In the genomic region with DNA sequence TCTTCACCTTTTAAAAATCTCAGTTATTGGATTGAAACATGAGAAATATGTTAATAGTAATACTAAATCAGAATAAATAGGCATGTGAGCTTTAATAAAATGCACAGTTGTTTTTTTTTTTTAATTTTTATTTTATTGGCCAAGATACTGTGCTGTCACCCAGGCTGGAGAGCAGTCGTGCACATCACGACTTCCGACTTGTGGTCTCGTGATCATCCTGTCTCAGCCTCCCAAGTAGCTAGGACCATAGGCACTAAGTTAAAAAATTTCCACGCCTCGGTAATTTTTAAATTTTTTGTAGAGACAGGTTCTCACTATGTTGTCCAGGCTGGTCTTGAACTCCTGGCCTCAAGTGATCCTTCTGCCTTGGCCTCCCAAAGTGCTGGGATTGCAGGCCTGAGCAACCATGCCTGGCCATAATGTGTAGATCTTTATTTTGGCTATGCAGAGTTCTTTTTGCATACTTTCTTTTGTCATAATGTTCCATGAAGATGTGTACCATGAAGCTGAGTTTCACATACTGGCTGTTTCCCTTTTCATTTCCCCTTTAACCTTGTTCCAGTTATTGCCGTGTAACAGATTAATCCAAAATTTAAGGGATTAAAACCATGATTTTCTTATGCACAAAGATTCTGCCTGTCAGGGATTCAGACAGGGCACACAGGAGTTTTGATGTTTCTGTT, we compare ENCODE assay signal across 13 cellular contexts. TPM values are rescaled to one million over a fixed set of nuclear protein-coding genes. Genes with fewer than 3 reads are reported as not detected.
A peak's percentile ranks its signal among the peaks of the same experiment; 100 is the strongest.
DNase-seq lines count a peak whose midpoint lies in the region; ATAC-seq and TF ChIP-seq lines count a peak whose summit lies in the region.
"Had no signal": no experiment of that assay in that cellular context is flagged by ENCODE, and none has a peak within 500 bp of the region (broad histone marks: within the 10 kb centered on the region; RNA-seq: fewer than 3 reads in every experiment).

No MANE protein-coding gene starts in this region.

- H3K4me1 Mint-ChIP-seq in MCF 10A (ENCODE audit: insufficient read depth, unreplicated experiment), result peaks cover 22% of the 10 kb centered on the region
- peaks cover 36% of the 10 kb centered on the region for H3K4me1 Mint-ChIP-seq in activated naive CD8-positive, alpha-beta T cell treated with anti-CD3 and anti-CD28 coated beads, Interleukin-2, amount 10 ng/mL, durations not matched to agents 7 days and 5 days

- no peak overlapping the region for H2AFZ ChIP-seq in mammary epithelial cell (ENCODE audit: low read depth, low read length)
- H2AFZ ChIP-seq: neural progenitor cell had no signal

- BruUV-seq in MCF 10A (replicated peaks; lab: Mats Ljungman, UMichigan) (no TSS peak), mammary epithelial cell (replicated peaks; lab: Mats Ljungman, UMichigan) (no TSS peak)

- dilution Hi-C loops in mammary epithelial cell (cut with HindIII; ENCODE audit: low sequenced_read_pairs), result no loop called here

- TF ChIP-seq CTCF in MCF 10A (IDR thresholded peaks at IDR 0.05; ENCODE audit: unreplicated experiment) (no peak), mammary epithelial cell (conservative IDR thresholded peaks at IDR 0.05 in 1 of 2, IDR thresholded peaks at IDR 0.05 in 1 of 2; ENCODE audit: extremely low read depth in 1 of 2, insufficient read depth in 1 of 2, low read depth in 1 of 2, low read length in 2 of 2) (no peak), spleen (IDR thresholded peaks at IDR 0.05 in 8 of 11, conservative IDR thresholded peaks at IDR 0.05 in 3 of 11) (no peak), body of pancreas (IDR thresholded peaks at IDR 0.05) (no peak)

- DNase-seq in MCF 10A (ENCODE audit: unreplicated experiment) (no peak), mammary epithelial cell (no peak), spleen (no peak), body of pancreas (no peak), NCI-H1105 (lab: John Stamatoyannopoulos, UW) (no peak)
- DNase-seq in activated naive CD8-positive, alpha-beta T cell treated with anti-CD3 and anti-CD28 coated beads, Interleukin-2, amount 10 ng/mL, durations not matched to agents 7 days and 5 days, result no peak
- DNase-seq: activated effector memory CD4-positive, alpha-beta T cell treated with Interleukin-2 at 50 U/mL for 16 hours; C1 segment of cervical spinal cord; NCI-H2171 treated with DMSO at 0.1 percent for 48 hours had no signal

- intact Hi-C loops in MCF 10A (cut with micrococcal nuclease) (no loop called here), mammary epithelial cell (cut with micrococcal nuclease) (no loop called here), spleen (cut with DNase I; ENCODE audit: low total_unique reads) (no loop called here), body of pancreas (cut with DNase I) (no loop called here)

- H3K4me3 Mint-ChIP-seq in MCF 10A (ENCODE audit: unreplicated experiment), result no peak overlapping the region
- H3K4me3 Mint-ChIP-seq in activated naive CD8-positive, alpha-beta T cell treated with anti-CD3 and anti-CD28 coated beads, Interleukin-2, amount 10 ng/mL, durations not matched to agents 7 days and 5 days, result no peak overlapping the region
- H3K4me3 Mint-ChIP-seq: neural progenitor cell had no signal

- H3K27me3 Mint-ChIP-seq in MCF 10A (ENCODE audit: insufficient read depth, unreplicated experiment), result no peaks in the 10 kb centered on the region
- H3K27me3 Mint-ChIP-seq in activated naive CD8-positive, alpha-beta T cell treated with anti-CD3 and anti-CD28 coated beads, Interleukin-2, amount 10 ng/mL, durations not matched to agents 7 days and 5 days, result no peaks in the 10 kb centered on the region

- peak; percentile 60 for ATAC-seq in HG02885 (IDR thresholded peaks at IDR 0.05; ENCODE audit: poor library complexity, unreplicated experiment)
- no peak for ATAC-seq in activated naive CD8-positive, alpha-beta T cell treated with anti-CD3 and anti-CD28 coated beads, Interleukin-2, amount 10 ng/mL, durations not matched to agents 7 days and 5 days (ENCODE audit: low read depth)
- ATAC-seq in body of pancreas, result no peak
- ATAC-seq in HG02763 (IDR thresholded peaks at IDR 0.05; ENCODE audit: unreplicated experiment), result no peak

- H3K9ac ChIP-seq in mammary epithelial cell (ENCODE audit: insufficient read depth, low read length), result no peak overlapping the region
- H3K9ac ChIP-seq: neural progenitor cell had no signal

- CTCF ChIA-PET in MCF 10A (lab: Yijun Ruan, JAX) (interaction anchor here (0.7 to 2.7 kb wide), 4 partner anchors 43 to 70 kb away, joined by 3 to 10 read pairs (median 5); no protein-coding TSS in a partner anchor), mammary epithelial cell (lab: Charles Lee; ENCODE audit: low non-redundant PET) (no interaction called here)

- no peak for TF ChIP-seq POLR2A in spleen (IDR thresholded peaks at IDR 0.05)
- TF ChIP-seq POLR2A in body of pancreas (IDR thresholded peaks at IDR 0.05), result no peak

- peaks cover 66% of the 10 kb centered on the region for H3K36me3 Mint-ChIP-seq in MCF 10A (ENCODE audit: insufficient read depth, unreplicated experiment)
- H3K36me3 Mint-ChIP-seq in activated naive CD8-positive, alpha-beta T cell treated with anti-CD3 and anti-CD28 coated beads, Interleukin-2, amount 10 ng/mL, durations not matched to agents 7 days and 5 days, result peaks cover 16% of the 10 kb centered on the region

- no peak overlapping the region for H3K4me2 ChIP-seq in mammary epithelial cell (ENCODE audit: insufficient read depth, low read depth, low read length)
- H3K4me2 ChIP-seq: neural progenitor cell had no signal

- in situ Hi-C loops in mammary epithelial cell (cut with MboI; ENCODE audit: low sequenced_read_pairs in 2 of 2), result no loop called here

- H3K9me3 ChIP-seq in mammary epithelial cell (replicated peaks; ENCODE audit: insufficient read depth, low read length) (no peaks in the 10 kb centered on the region), spleen (no peaks in the 10 kb centered on the region), body of pancreas (no peaks in the 10 kb centered on the region)

- H3K27ac ChIP-seq in mammary epithelial cell (ENCODE audit: insufficient read depth, low read depth, low read length), result no peak overlapping the region
- peak overlapping the region in 7 of 8 donors; percentile 10 to 76 (median 40) for H3K27ac ChIP-seq in spleen
- peak overlapping the region in 1 of 4 donors; percentile 9 for H3K27ac ChIP-seq in body of pancreas
- H3K27ac ChIP-seq: neural progenitor cell had no signal

- no peaks in the 10 kb centered on the region for H3K9me3 Mint-ChIP-seq in MCF 10A (ENCODE audit: unreplicated experiment)
- H3K9me3 Mint-ChIP-seq in activated naive CD8-positive, alpha-beta T cell treated with anti-CD3 and anti-CD28 coated beads, Interleukin-2, amount 10 ng/mL, durations not matched to agents 7 days and 5 days, result no peaks in the 10 kb centered on the region
- H3K9me3 Mint-ChIP-seq: neural progenitor cell had no signal

- H3K27ac Mint-ChIP-seq in MCF 10A (ENCODE audit: low read depth, unreplicated experiment), result peak overlapping the region; percentile 27
- peak overlapping the region; percentile 48 for H3K27ac Mint-ChIP-seq in activated naive CD8-positive, alpha-beta T cell treated with anti-CD3 and anti-CD28 coated beads, Interleukin-2, amount 10 ng/mL, durations not matched to agents 7 days and 5 days
- H3K27ac Mint-ChIP-seq: neural progenitor cell had no signal

- H3K4me3 ChIP-seq in mammary epithelial cell (replicated peaks in 1 of 3; ENCODE audit: insufficient read depth in 1 of 3, low read depth in 2 of 3, low read length in 3 of 3), result no peak overlapping the region
- peak overlapping the region in 1 of 8 donors; percentile 8 for H3K4me3 ChIP-seq in spleen
- no peak overlapping the region for H3K4me3 ChIP-seq in body of pancreas
- H3K4me3 ChIP-seq: K562, neural progenitor cell had no signal

- H3K4me1 ChIP-seq in mammary epithelial cell (ENCODE audit: insufficient read depth, low read length), result no peaks in the 10 kb centered on the region
- H3K4me1 ChIP-seq in spleen, result peaks cover 22 to 100% (median 80%) of the 10 kb centered on the region in 6 donors
- H3K4me1 ChIP-seq in body of pancreas, result peaks cover 15% of the 10 kb centered on the region
- H3K4me1 ChIP-seq: neural progenitor cell had no signal

- peaks cover 16% of the 10 kb centered on the region for H3K36me3 ChIP-seq in mammary epithelial cell (ENCODE audit: insufficient read depth, low read length)
- H3K36me3 ChIP-seq in spleen, result peaks cover 3 to 57% (median 13%) of the 10 kb centered on the region in 6 donors
- peaks cover 0 to 2% of the 10 kb centered on the region in 2 donors for H3K36me3 ChIP-seq in body of pancreas (replicated peaks in 1 of 2; ENCODE audit: insufficient read depth in 1 of 2, low read depth in 2 of 2)

- no peaks in the 10 kb centered on the region for H3K27me3 ChIP-seq in mammary epithelial cell (ENCODE audit: insufficient read depth, low read length)
- no peaks in the 10 kb centered on the region for H3K27me3 ChIP-seq in spleen (replicated peaks in 1 of 7)
- H3K27me3 ChIP-seq in body of pancreas, result no peaks in the 10 kb centered on the region
- H3K27me3 ChIP-seq: neural progenitor cell had no signal

- POLR2A ChIA-PET in MCF 10A (lab: Yijun Ruan, JAX), result interaction anchor here (0.6 to 1.9 kb wide), 7 partner anchors 9 to 47 kb away, joined by 3 to 5 read pairs (median 4); a partner anchor contains a TSS
- POLR2A ChIA-PET in activated naive CD8-positive, alpha-beta T cell treated with anti-CD3 and anti-CD28 coated beads, Interleukin-2, amount 10 ng/mL, durations not matched to agents 7 days and 5 days (lab: Charles Lee), result interaction anchor here (0.6 to 1.2 kb wide), 3 partner anchors 16 to 26 kb away, joined by 3 to 5 read pairs (median 3); a partner anchor contains a TSS

- H3K79me2 ChIP-seq in mammary epithelial cell (ENCODE audit: insufficient read depth, low read length), result peaks cover 99% of the 10 kb centered on the region

- 94% methylated on average over 7 of the region's 7 CpGs for WGBS in mammary epithelial cell (ENCODE audit: low coverage, missing lambda C conversion rate)
- WGBS in spleen, 5 donors, result 72 to 79% (median 74%) methylated on average over 7 of the region's 7 CpGs
- 87 to 90% methylated on average over 7 of the region's 7 CpGs for WGBS in body of pancreas, 2 donors

- peaks cover 4% of the 10 kb centered on the region for H4K20me1 ChIP-seq in mammary epithelial cell (ENCODE audit: insufficient read depth, low read length)

RNA-seq across cellular contexts. Expression of a gene that starts 16.0 kb away (rescaled TPM):
- total RNA-seq in MCF 10A (2022) (190 and 219 TPM in 2 replicates), mammary epithelial cell (100 to 1,000 TPM; 194 to 217 TPM), spleen (100 to 1,000 TPM; 151 to 188 (median 159) TPM), body of pancreas (100 to 1,000 TPM in 1 of 2 donors, 10 to 100 TPM in 1; 90.0 to 165 TPM)
- polyA plus RNA-seq in mammary epithelial cell (184 TPM), spleen (10 to 100 TPM; 44.9 to 67.0 (median 65.4) TPM)
- 258 TPM for polyA minus RNA-seq in mammary epithelial cell
- total RNA-seq in activated naive CD8-positive, alpha-beta T cell treated with anti-CD3 and anti-CD28 coated beads, Interleukin-2, amount 10 ng/mL, durations not matched to agents 7 days and 5 days, result 100 to 1,000 TPM; 190 to 201 TPM

RNA-seq across cellular contexts. Expression of a gene that starts 37.9 kb away (rescaled TPM):
- total RNA-seq in MCF 10A (2022), result 68.9 and 89.5 TPM in 2 replicates
- total RNA-seq in mammary epithelial cell, result 10 to 100 TPM; 28.2 to 71.5 TPM
- 42.2 TPM for polyA plus RNA-seq in mammary epithelial cell
- polyA minus RNA-seq in mammary epithelial cell, result 82.8 TPM
- 10 to 100 TPM; 72.7 to 76.3 TPM for total RNA-seq in activated naive CD8-positive, alpha-beta T cell treated with anti-CD3 and anti-CD28 coated beads, Interleukin-2, amount 10 ng/mL, durations not matched to agents 7 days and 5 days
- 10 to 100 TPM; 27.6 to 64.5 (median 45.4) TPM for total RNA-seq in spleen
- polyA plus RNA-seq in spleen, result 10 to 100 TPM; 31.4 to 37.3 (median 37.3) TPM
- 10 to 100 TPM; 22.6 to 38.2 TPM for total RNA-seq in body of pancreas
